8 cellular contexts compared by ENCODE assay signal in genomic region chr19:2478756-2479555, GRCh38. TPM values are rescaled to one million over a fixed set of nuclear protein-coding genes. Genes with fewer than 3 reads are reported as not detected.
DNase-seq lines count a peak whose midpoint lies in the region; ATAC-seq, FAIRE-seq and TF ChIP-seq lines count a peak whose summit lies in the region.

No MANE protein-coding gene starts in this region.

- H3K4me1 ChIP-seq in GM12878 (ENCODE audit: control insufficient read depth, insufficient read depth, low read length) (peaks cover 12% of the 10 kb centered on the region), iPS-15b (ENCODE audit: control insufficient read depth, insufficient read depth, low read length) (peaks cover 4% of the 10 kb centered on the region), small intestine (ENCODE audit: control insufficient read depth in 2 of 2, insufficient read depth in 1 of 2, low read depth in 1 of 2, low read length in 1 of 2) (peaks cover 4% of the 10 kb centered on the region in 2 donors)

- in situ Hi-C loops in GM12878 (cut with MboI) = no loop called here

- H2AFZ ChIP-seq in GM12878 (ENCODE audit: control insufficient read depth, low read depth, low read length) = no peak overlapping the region

- peak; percentile 29 for ATAC-seq in GM12878
- ATAC-seq in HG02970 (IDR thresholded peaks at IDR 0.05; ENCODE audit: low FRiP score, unreplicated experiment) = no peak

- peak; percentile 15; the same call in 1 of the 2 replicates for TF ChIP-seq RAD21 in GM12878 (IDR thresholded peaks at IDR 0.05; ENCODE audit: insufficient read depth, low read depth, low read length)

- no peak for TF ChIP-seq CTCF in GM12878 (IDR thresholded peaks at IDR 0.05 in 2 of 3, conservative IDR thresholded peaks at IDR 0.05 in 1 of 3; ENCODE audit: control insufficient read depth in 2 of 3, extremely low read depth in 1 of 3, insufficient read depth in 1 of 3, low read depth in 3 of 3, low read length in 3 of 3)

- H3K9me3 ChIP-seq in GM12878 (replicated peaks; ENCODE audit: control insufficient read depth, insufficient read depth, low read length) (peaks cover 3% of the 10 kb centered on the region; the same call in 1 of the 3 replicates), iPS-15b (ENCODE audit: control insufficient read depth, insufficient read depth, low read length) (no peaks in the 10 kb centered on the region), small intestine (ENCODE audit: control insufficient read depth, low read depth) (peaks cover 3% of the 10 kb centered on the region)

- BruUV-seq in GM12878 (replicated peaks; lab: Mats Ljungman, UMichigan) = no TSS peak

- peaks cover 2% of the 10 kb centered on the region in 2 experiments; a peak in 2 of 4 replicates for H3K36me3 ChIP-seq in GM12878 (ENCODE audit: control insufficient read depth in 2 of 2, insufficient read depth in 2 of 2, low read length in 1 of 2)
- no peaks in the 10 kb centered on the region for H3K36me3 ChIP-seq in iPS-15b (ENCODE audit: control insufficient read depth, insufficient read depth, low read length)
- no peaks in the 10 kb centered on the region for H3K36me3 ChIP-seq in small intestine (ENCODE audit: control insufficient read depth in 2 of 2, insufficient read depth in 2 of 2, low read length in 2 of 2)

- H3K9ac ChIP-seq in GM12878 (ENCODE audit: control insufficient read depth, insufficient read depth, low read length) (peak overlapping the region; percentile 83), iPS-15b (ENCODE audit: low read depth, low read length) (no peak overlapping the region)

- H3K27ac ChIP-seq in GM12878 (ENCODE audit: control insufficient read depth, insufficient read depth) = peak overlapping the region; percentile 95
- peak overlapping the region; percentile 56 to 93 for H3K27ac ChIP-seq in small intestine (ENCODE audit: low read depth in 1 of 2, low read length in 1 of 2)

- SMC1A ChIA-PET in GM12878 (lab: Charles Lee; ENCODE audit: uncharacterized antibody, unreplicated experiment) = interaction anchor here (0.9 to 10.5 kb wide), 10 partner anchors 25 to 142 kb away, joined by 3 to 143 read pairs (median 14); no protein-coding TSS in a partner anchor

- intact Hi-C loops in GM12878 (cut with micrococcal nuclease; ENCODE audit: unreplicated experiment) = no loop called here

- POLR2A ChIA-PET in GM12878 (lab: Charles Lee) = interaction anchor here (0.5 to 6.8 kb wide), 8 partner anchors 74 to 315 kb away, joined by 3 to 166 read pairs (median 6); no protein-coding TSS in a partner anchor

- under 1% methylated on average over 24 of the region's 39 CpGs for WGBS in GM12878 (ENCODE audit: insufficient coverage, insufficient replicate concordance, low lambda C conversion rate, missing lambda C conversion rate)
- 1 to 3% (median 2%) methylated on average over 38 to 39 of the region's 39 CpGs for WGBS in small intestine, 3 donors

- no peak; a peak in 1 of 4 replicates for TF ChIP-seq EP300 in GM12878 (IDR thresholded peaks at IDR 0.05; ENCODE audit: borderline replicate concordance in 1 of 2, control insufficient read depth in 1 of 2, low read depth in 2 of 2, low read length in 2 of 2)

- H3K27me3 ChIP-seq in GM12878 (replicated peaks in 1 of 2; ENCODE audit: control insufficient read depth in 2 of 2, insufficient read depth in 2 of 2, low read length in 1 of 2) (no peaks in the 10 kb centered on the region), iPS-15b (ENCODE audit: control insufficient read depth, insufficient read depth, low read length) (peaks cover 16% of the 10 kb centered on the region), small intestine (ENCODE audit: control insufficient read depth in 2 of 2, insufficient read depth in 2 of 2, low read length in 2 of 2) (no peaks in the 10 kb centered on the region)

- peak; percentile 83 for TF ChIP-seq POLR2A in GM12878 (IDR thresholded peaks at IDR 0.05; ENCODE audit: low read depth, low read length)

- peaks cover 44% of the 10 kb centered on the region for H3K79me2 ChIP-seq in GM12878 (ENCODE audit: control insufficient read depth, insufficient read depth, low read length)

- RAD21 ChIA-PET in GM12878 (lab: Charles Lee; ENCODE audit: unreplicated experiment) = interaction anchor here (1.0 to 6.5 kb wide), 12 partner anchors 25 to 135 kb away, joined by 3 to 221 read pairs (median 18); no protein-coding TSS in a partner anchor

- H3K4me2 ChIP-seq in GM12878 (ENCODE audit: control insufficient read depth, insufficient read depth) = peak overlapping the region; percentile 98

- peak; percentile 64 for FAIRE-seq in GM19239 (lab: Jason Lieb, UNC)
- FAIRE-seq in GM12878 (lab: Jason Lieb, UNC) = peak; percentile 49
- FAIRE-seq in small intestine (lab: Jason Lieb, UNC) = no peak
- FAIRE-seq in HTR-8/SVneo (lab: Jason Lieb, UNC) = no peak

- CTCF ChIA-PET in GM12878 (lab: Yijun Ruan, JAX) = interaction anchor here (0.8 to 5.8 kb wide), 10 partner anchors 52 to 240 kb away, joined by 3 to 113 read pairs (median 6); no protein-coding TSS in a partner anchor

- H4K20me1 ChIP-seq in GM12878 (ENCODE audit: control insufficient read depth, insufficient read depth) = peaks cover 12% of the 10 kb centered on the region; the same call in 1 of the 2 replicates

- DNase-seq in GM19239 (ENCODE audit: insufficient read length, low spot score) = no peak
- DNase-seq in T-helper 1 cell = peak; percentile 61 to 65 (median 63)
- DNase-seq in GM12878 (ENCODE audit: low read depth, low spot score) = no peak
- peak; percentile 63 for DNase-seq in small intestine
- no peak for DNase-seq in NCI-H510A treated with DMSO at 0.1 percent for 48 hours (lab: John Stamatoyannopoulos, UW)
- no peak for DNase-seq in HTR-8/SVneo (ENCODE audit: insufficient read length, low spot score)

- H3K4me3 ChIP-seq in GM12878 (peak overlapping the region; percentile 100), iPS-15b (ENCODE audit: low read depth, low read length) (peak overlapping the region; percentile 84), small intestine (ENCODE audit: low read depth in 1 of 2, low read length in 2 of 2) (peak overlapping the region; percentile 66 to 82)

RNA-seq across cellular contexts. Expression of gene GADD45B, which starts 3.0 kb away (rescaled TPM):
- total RNA-seq in GM12878 (2013; cell fraction: nucleolus; rRNA removed) = 313 and 319 TPM in 2 replicates
- total RNA-seq in GM12878 (2014; rRNA removed) (89.5 and 97.3 TPM in 2 replicates), GM12878 (2014; rRNA removed; fragmentation: Illumina TruSeq; extraction: Trizol) (51.1 and 53.5 TPM in 2 replicates), GM12878 (2021) (101 and 104 TPM in 2 replicates)
- polyA plus RNA-seq in GM12878 (2011; ENCODE audit: low read depth) = 59.9 TPM
- polyA plus RNA-seq in GM12878 (2011; rRNA removed) (112 and 180 TPM in 2 replicates), GM12878 (2014; fragmentation: Illumina TruSeq; extraction: Trizol) (12.4 and 33.7 TPM in 2 replicates), GM12878 (2014; fragmentation: Nextera tagmentation; extraction: Ambion mirVana) (10 to 100 TPM in 1 of 2 experiments, 1 to 10 TPM in 1; 2.4 to 10.5 TPM), GM12878 (2014; rRNA removed) (150 and 165 TPM in 2 replicates), GM12878 (2016; fragmentation: Nextera tagmentation; extraction: Ambion mirVana) (100 to 1,000 TPM in 1 of 2 experiments, 10 to 100 TPM in 1; 92.7 to 106 TPM), small intestine (10 to 100 TPM; 12.1 to 40.4 (median 17.8) TPM)
- 262 and 293 TPM in 2 replicates for polyA plus RNA-seq in GM12878 (2011; cell fraction: cytosol; rRNA removed)
- polyA plus RNA-seq in GM12878 (2011; cell fraction: nucleus; rRNA removed) = 355 and 391 TPM in 2 replicates
- 129 and 137 TPM in 2 replicates for polyA plus RNA-seq in GM12878 (2012)
- polyA minus RNA-seq in GM12878 (2011; rRNA and poly(A)+ RNA removed) = 93.1 and 170 TPM in 2 replicates
- 64.0 and 71.2 TPM in 2 replicates for polyA minus RNA-seq in GM12878 (2011; cell fraction: cytosol; rRNA and poly(A)+ RNA removed)
- 216 and 321 TPM in 2 replicates for polyA minus RNA-seq in GM12878 (2011; cell fraction: nucleus; rRNA and poly(A)+ RNA removed)

RNA-seq across cellular contexts. Expression of gene LMNB2, which starts 22.2 kb away (rescaled TPM):
- total RNA-seq in GM12878 (2013; cell fraction: nucleolus; rRNA removed) = 39.2 and 49.9 TPM in 2 replicates
- total RNA-seq in GM12878 (2014; rRNA removed) (98.7 and 107 TPM in 2 replicates), GM12878 (2014; rRNA removed; fragmentation: Illumina TruSeq; extraction: Trizol) (63.4 and 66.4 TPM in 2 replicates), GM12878 (2021) (117 and 118 TPM in 2 replicates)
- 34.0 TPM for polyA plus RNA-seq in GM12878 (2011; ENCODE audit: low read depth)
- polyA plus RNA-seq in GM12878 (2011; rRNA removed) (62.9 and 98.1 TPM in 2 replicates), GM12878 (2014; fragmentation: Illumina TruSeq; extraction: Trizol) (80.1 and 121 TPM in 2 replicates), GM12878 (2014; fragmentation: Nextera tagmentation; extraction: Ambion mirVana) (1 to 10 TPM in 1 of 2 experiments, under 1 TPM in 1; 0.61 to 1.9 TPM), GM12878 (2014; rRNA removed) (94.8 and 108 TPM in 2 replicates), GM12878 (2016; fragmentation: Nextera tagmentation; extraction: Ambion mirVana) (10 to 100 TPM; 10.4 to 47.3 TPM), small intestine (10 to 100 TPM in 1 of 3 donors, 1 to 10 TPM in 2; 7.3 to 69.3 (median 9.8) TPM)
- polyA plus RNA-seq in GM12878 (2011; cell fraction: cytosol; rRNA removed) = 131 and 153 TPM in 2 replicates
- 89.5 and 121 TPM in 2 replicates for polyA plus RNA-seq in GM12878 (2011; cell fraction: nucleus; rRNA removed)
- 45.1 and 51.1 TPM in 2 replicates for polyA plus RNA-seq in GM12878 (2012)
- 61.8 and 93.7 TPM in 2 replicates for polyA minus RNA-seq in GM12878 (2011; rRNA and poly(A)+ RNA removed)
- 29.2 and 34.9 TPM in 2 replicates for polyA minus RNA-seq in GM12878 (2011; cell fraction: cytosol; rRNA and poly(A)+ RNA removed)
- 14.7 and 19.8 TPM in 2 replicates for polyA minus RNA-seq in GM12878 (2011; cell fraction: nucleus; rRNA and poly(A)+ RNA removed)

RNA-seq across cellular contexts. Expression of gene TIMM13, which starts 51.6 kb away (rescaled TPM):
- 59.7 and 74.3 TPM in 2 replicates for total RNA-seq in GM12878 (2013; cell fraction: nucleolus; rRNA removed)
- total RNA-seq in GM12878 (2014; rRNA removed) = 69.5 and 80.8 TPM in 2 replicates
- total RNA-seq in GM12878 (2014; rRNA removed; fragmentation: Illumina TruSeq; extraction: Trizol) = 28.3 and 34.4 TPM in 2 replicates
- 151 and 160 TPM in 2 replicates for total RNA-seq in GM12878 (2021)
- 23.9 TPM for polyA plus RNA-seq in GM12878 (2011; ENCODE audit: low read depth)
- 17.1 and 38.9 TPM in 2 replicates for polyA plus RNA-seq in GM12878 (2011; rRNA removed)
- 74.2 and 137 TPM in 2 replicates for polyA plus RNA-seq in GM12878 (2011; cell fraction: cytosol; rRNA removed)
- polyA plus RNA-seq in GM12878 (2011; cell fraction: nucleus; rRNA removed) = 67.2 and 71.6 TPM in 2 replicates
- 48.0 and 50.4 TPM in 2 replicates for polyA plus RNA-seq in GM12878 (2012)
- polyA plus RNA-seq in GM12878 (2014; fragmentation: Illumina TruSeq; extraction: Trizol) = 1.6 and 9.9 TPM in 2 replicates
- polyA plus RNA-seq in GM12878 (2014; fragmentation: Nextera tagmentation; extraction: Ambion mirVana) = 10 to 100 TPM; 17.9 to 46.3 TPM
- polyA plus RNA-seq in GM12878 (2014; rRNA removed) = 82.1 and 111 TPM in 2 replicates
- polyA plus RNA-seq in GM12878 (2016; fragmentation: Nextera tagmentation; extraction: Ambion mirVana) = 100 to 1,000 TPM; 200 to 205 TPM
- 5.5 and 23.9 TPM in 2 replicates for polyA minus RNA-seq in GM12878 (2011; rRNA and poly(A)+ RNA removed)
- 18.7 and 24.1 TPM in 2 replicates for polyA minus RNA-seq in GM12878 (2011; cell fraction: cytosol; rRNA and poly(A)+ RNA removed)
- 9.9 and 18.2 TPM in 2 replicates for polyA minus RNA-seq in GM12878 (2011; cell fraction: nucleus; rRNA and poly(A)+ RNA removed)
- polyA plus RNA-seq in small intestine = 100 to 1,000 TPM in 2 of 3 donors, 10 to 100 TPM in 1; 93.2 to 160 (median 107) TPM

Comparison
In these comparisons a context has a peak if more than half of its experiments do, and no peak if none do; other contexts are left out.
1. DNase-seq: peak in T-helper 1 cell (5 of 5) and small intestine (single experiment); none in GM19239 (single experiment), GM12878 (single experiment), NCI-H510A treated with DMSO at 0.1 percent for 48 hours (single experiment) and HTR-8/SVneo (single experiment).
2. Peak in every context shown above with its lines, with median percentiles within 50 percentile points of each other: H3K4me3 ChIP-seq.